36 cellular contexts compared by ENCODE assay signal in genomic region chr16:63410594-63410993, GRCh38.
DNase-seq lines count a peak whose midpoint lies in the region; ATAC-seq, FAIRE-seq and TF ChIP-seq lines count a peak whose summit lies in the region.
"Had no signal": no experiment of that assay in that cellular context is flagged by ENCODE, and none has a peak within 500 bp of the region (broad histone marks: within the 10 kb centered on the region; RNA-seq: fewer than 3 reads in every experiment).

No MANE protein-coding gene starts in this region.

- H2BK12ac ChIP-seq in H1 (ENCODE audit: low read depth, low read length) = no peak overlapping the region

- no peak overlapping the region for H3K4me2 ChIP-seq in HepG2 (ENCODE audit: low read depth, low read length)
- no peak overlapping the region for H3K4me2 ChIP-seq in IMR-90 (ENCODE audit: low read depth, low read length)
- no peak overlapping the region for H3K4me2 ChIP-seq in K562 (ENCODE audit: insufficient read depth, low read length)
- H3K4me2 ChIP-seq in H1 (ENCODE audit: insufficient read depth in 1 of 2, low read depth in 2 of 2, low read length in 2 of 2) = no peak overlapping the region
- H3K4me2 ChIP-seq: A549; BLaER1; BLaER1 treated with 17β-estradiol and CSF1 and Interleukin-3, amounts not matched to agents 10 nM and 100 nM had no signal

- H3K23ac ChIP-seq in IMR-90 (ENCODE audit: low read depth, low read length) = no peak overlapping the region
- H3K23ac ChIP-seq in H1 (ENCODE audit: insufficient read length) = no peak overlapping the region

- DNase-seq in HepG2 (ENCODE audit: low spot score) (no peak), right lobe of liver (no peak), IMR-90 (no peak), K562 (ENCODE audit: extremely low read depth in 1 of 4, low spot score in 3 of 4) (no peak), H1 (ENCODE audit: low read depth in 1 of 2, low spot score in 2 of 2) (no peak), T-helper 17 cell (no peak), NCI-H2227 treated with DMSO at 0.1 percent for 48 hours (lab: John Stamatoyannopoulos, UW) (no peak)
- DNase-seq: 8988T; ACHN; AML-193; BE2C; C1 segment of cervical spinal cord; Caco-2; Calu3; CD4-positive, alpha-beta memory T cell; CD4-positive, alpha-beta T cell; CD4-positive, CD25-positive, alpha-beta regulatory T cell; CD8-positive, alpha-beta memory T cell; CD8-positive, alpha-beta T cell; COR-L47; DMS 273 treated with DMSO at 0.1 percent for 48 hours; DMS153; DMS53; DMS79; DMS79 treated with DMSO at 0.1 percent for 48 hours; DND-41; EL had no signal

- H4K91ac ChIP-seq in IMR-90 (ENCODE audit: insufficient read depth, low read depth, low read length) (no peak overlapping the region), H1 (replicated peaks; ENCODE audit: insufficient read length, low read length) (no peak overlapping the region)

- BruUV-seq in HepG2 (replicated peaks; lab: Mats Ljungman, UMichigan) (no TSS peak), IMR-90 (replicated peaks; lab: Mats Ljungman, UMichigan) (no TSS peak), K562 (replicated peaks; lab: Mats Ljungman, UMichigan) (no TSS peak)

- FAIRE-seq in HepG2 (lab: Jason Lieb, UNC) = no peak
- FAIRE-seq in K562 (lab: Jason Lieb, UNC) = no peak
- no peak for FAIRE-seq in H1 (lab: Jason Lieb, UNC)
- FAIRE-seq: A549, D721Med had no signal

- H2BK120ac ChIP-seq in IMR-90 (ENCODE audit: low read depth, low read length) (no peak overlapping the region), H1 (replicated peaks; ENCODE audit: low read depth, low read length) (no peak overlapping the region)

- TF ChIP-seq EP300 in HepG2 (IDR thresholded peaks at IDR 0.05; ENCODE audit: low read depth in 2 of 2, low read length in 2 of 2) (no peak), HepG2 (CRISPR knock-in tag; IDR thresholded peaks at IDR 0.05; ENCODE audit: borderline replicate concordance) (no peak), K562 (IDR thresholded peaks at IDR 0.05; ENCODE audit: low read length) (no peak), H1 (IDR thresholded peaks at IDR 0.05; ENCODE audit: borderline replicate concordance in 1 of 2, low read depth in 2 of 2, low read length in 2 of 2) (no peak)

- H3K27ac ChIP-seq in HepG2 (ENCODE audit: extremely low read length, insufficient read depth, low read length) (no peak overlapping the region), right lobe of liver (no peak overlapping the region), IMR-90 (ENCODE audit: insufficient read depth, low read length) (no peak overlapping the region), K562 (ENCODE audit: extremely low read depth, low read depth, low read length) (no peak overlapping the region), H1 (ENCODE audit: low read depth, low read length) (no peak overlapping the region)
- H3K27ac ChIP-seq: 22Rv1; A549; BLaER1; BLaER1 treated with 17β-estradiol and CSF1 and Interleukin-3, amounts not matched to agents 10 nM and 100 nM; C4-2B had no signal

- H3K18ac ChIP-seq in IMR-90 (ENCODE audit: low read depth, low read length) (no peak overlapping the region), H1 (ENCODE audit: extremely low read depth, low read length) (no peak overlapping the region)

- H3K9ac ChIP-seq in HepG2 (ENCODE audit: insufficient read depth, low read depth, low read length) = no peak overlapping the region
- no peak overlapping the region for H3K9ac ChIP-seq in IMR-90 (ENCODE audit: low read depth, low read length)
- no peak overlapping the region for H3K9ac ChIP-seq in K562 (ENCODE audit: insufficient read depth in 1 of 2, low read depth in 2 of 2, low read length in 2 of 2)
- no peak overlapping the region for H3K9ac ChIP-seq in H1 (replicated peaks in 1 of 4; ENCODE audit: extremely low read depth in 1 of 4, low read depth in 3 of 4, low read length in 3 of 4)
- H3K9ac ChIP-seq: BLaER1; BLaER1 treated with 17β-estradiol and CSF1 and Interleukin-3, amounts not matched to agents 10 nM and 100 nM had no signal

- H3K36me3 ChIP-seq in HepG2 (replicated peaks in 1 of 2; ENCODE audit: control insufficient read depth in 1 of 2, insufficient read depth in 2 of 2, low read length in 2 of 2) = no peaks in the 10 kb centered on the region
- no peaks in the 10 kb centered on the region for H3K36me3 ChIP-seq in right lobe of liver
- H3K36me3 ChIP-seq in IMR-90 (ENCODE audit: control insufficient read depth, insufficient read depth, low read length) = no peaks in the 10 kb centered on the region
- H3K36me3 ChIP-seq in K562 (ENCODE audit: control insufficient read depth, insufficient read depth, low read length) = no peaks in the 10 kb centered on the region
- no peaks in the 10 kb centered on the region for H3K36me3 ChIP-seq in H1 (ENCODE audit: control insufficient read depth in 2 of 4, insufficient read depth in 4 of 4, low read length in 3 of 4)
- H3K36me3 ChIP-seq: BE2C; BLaER1; BLaER1 treated with 17β-estradiol and CSF1 and Interleukin-3, amounts not matched to agents 10 nM and 100 nM had no signal

- H2AK5ac ChIP-seq in IMR-90 (ENCODE audit: low read depth, low read length) = no peak overlapping the region
- no peak overlapping the region for H2AK5ac ChIP-seq in H1 (ENCODE audit: low read depth, low read length)

- H3K27me3 Mint-ChIP-seq in T-helper 17 cell = no peaks in the 10 kb centered on the region
- H3K27me3 Mint-ChIP-seq: B cell; CD4-positive, alpha-beta memory T cell; CD4-positive, alpha-beta T cell; CD4-positive, CD25-positive, alpha-beta regulatory T cell; CD8-positive, alpha-beta memory T cell had no signal

- H3K14ac ChIP-seq in IMR-90 (replicated peaks; ENCODE audit: low read depth, low read length) (no peak overlapping the region), H1 (ENCODE audit: insufficient read length) (no peak overlapping the region)

- POLR2A ChIA-PET in HepG2 (lab: Yijun Ruan, JAX) = no interaction called here
- POLR2A ChIA-PET in IMR-90 (lab: Charles Lee; ENCODE audit: unreplicated experiment) = no interaction called here
- POLR2A ChIA-PET in K562 (lab: Yijun Ruan, JAX) = no interaction called here
- POLR2A ChIA-PET in H1 (lab: Charles Lee; ENCODE audit: partially characterized antibody) = no interaction called here

- no peak overlapping the region for H4K8ac ChIP-seq in IMR-90 (ENCODE audit: low read depth in 2 of 2, low read length in 2 of 2)
- H4K8ac ChIP-seq in H1 (ENCODE audit: extremely low read depth, insufficient read depth, low read length) = no peak overlapping the region

- H3K9me1 ChIP-seq in IMR-90 (ENCODE audit: insufficient read depth, low read length) = no peaks in the 10 kb centered on the region
- no peaks in the 10 kb centered on the region for H3K9me1 ChIP-seq in K562 (ENCODE audit: control insufficient read depth, insufficient read depth, low read length)

- no peaks in the 10 kb centered on the region for H3K36me3 Mint-ChIP-seq in T-helper 17 cell (ENCODE audit: low read depth)
- H3K36me3 Mint-ChIP-seq: CD14-positive monocyte; CD4-positive, alpha-beta memory T cell; CD4-positive, CD25-positive, alpha-beta regulatory T cell; CD8-positive, alpha-beta memory T cell; CD8-positive, alpha-beta T cell had no signal

- no peak overlapping the region for H2AFZ ChIP-seq in HepG2 (ENCODE audit: low read length)
- no peak overlapping the region for H2AFZ ChIP-seq in IMR-90 (replicated peaks; ENCODE audit: low read length, poor library complexity)
- no peak overlapping the region for H2AFZ ChIP-seq in K562 (ENCODE audit: low read depth, low read length)
- H2AFZ ChIP-seq in H1 (ENCODE audit: low read length) = no peak overlapping the region

- no peak overlapping the region for H3K27ac Mint-ChIP-seq in T-helper 17 cell
- H3K27ac Mint-ChIP-seq: B cell; CD14-positive monocyte; CD4-positive, alpha-beta memory T cell; CD4-positive, alpha-beta T cell; CD4-positive, CD25-positive, alpha-beta regulatory T cell; CD8-positive, alpha-beta memory T cell; CD8-positive, alpha-beta T cell had no signal

- no peak for TF ChIP-seq POLR2A in HepG2 (IDR thresholded peaks at IDR 0.05; ENCODE audit: insufficient read depth in 1 of 2, low read depth in 2 of 2, low read length in 2 of 2)
- no peak for TF ChIP-seq POLR2A in right lobe of liver (IDR thresholded peaks at IDR 0.05)
- TF ChIP-seq POLR2A in IMR-90 (IDR thresholded peaks at IDR 0.05; ENCODE audit: low read depth, low read length) = no peak
- TF ChIP-seq POLR2A in K562 (conservative IDR thresholded peaks at IDR 0.05) = no peak
- TF ChIP-seq POLR2A in H1 (IDR thresholded peaks at IDR 0.05; ENCODE audit: control extremely low read depth in 1 of 2, low read depth in 2 of 2, low read length in 2 of 2) = no peak

- ATAC-seq in HepG2 = no peak
- ATAC-seq in right lobe of liver = no peak
- no peak for ATAC-seq in IMR-90 (ENCODE audit: low read depth)
- ATAC-seq in K562 = no peak
- no peak for ATAC-seq in T-helper 17 cell
- ATAC-seq in HG02981 (IDR thresholded peaks at IDR 0.05; ENCODE audit: unreplicated experiment) = no peak
- ATAC-seq: A549; CD8-positive, alpha-beta T cell had no signal

- H3K4ac ChIP-seq in IMR-90 (ENCODE audit: low read depth, low read length) (no peak overlapping the region), H1 (replicated peaks; ENCODE audit: insufficient read length, low read depth, low read length) (no peak overlapping the region)

- in situ Hi-C loops in HepG2 (cut with HindIII; ENCODE audit: extremely low pct_ligation_motif_present, low pct_unique_long_range_greater_than_20kb) (no loop called here), IMR-90 (cut with MboI; ENCODE audit: low sequenced_read_pairs) (no loop called here), K562 (cut with MboI) (no loop called here)

- H3K23me2 ChIP-seq in H1 (ENCODE audit: low read depth, low read length) = no peaks in the 10 kb centered on the region

- H3K27me3 ChIP-seq in HepG2 (ENCODE audit: control insufficient read depth in 1 of 2, insufficient read depth in 2 of 2, low read length in 2 of 2) = no peaks in the 10 kb centered on the region
- H3K27me3 ChIP-seq in right lobe of liver = no peaks in the 10 kb centered on the region
- no peaks in the 10 kb centered on the region for H3K27me3 ChIP-seq in IMR-90 (ENCODE audit: control insufficient read depth, insufficient read depth, low read length)
- no peaks in the 10 kb centered on the region for H3K27me3 ChIP-seq in K562 (ENCODE audit: control insufficient read depth in 2 of 2, insufficient read depth in 2 of 2, low read length in 2 of 2)
- no peaks in the 10 kb centered on the region for H3K27me3 ChIP-seq in H1 (replicated peaks in 1 of 4; ENCODE audit: control insufficient read depth in 3 of 4, extremely low read depth in 1 of 4, insufficient read depth in 3 of 4, low read length in 3 of 4)
- H3K27me3 ChIP-seq: BE2C; BLaER1; BLaER1 treated with 17β-estradiol and CSF1 and Interleukin-3, amounts not matched to agents 10 nM and 100 nM had no signal

- H3K4me1 Mint-ChIP-seq in T-helper 17 cell = no peaks in the 10 kb centered on the region
- H3K4me1 Mint-ChIP-seq: B cell; CD14-positive monocyte; CD4-positive, alpha-beta memory T cell; CD4-positive, CD25-positive, alpha-beta regulatory T cell; CD8-positive, alpha-beta memory T cell had no signal

- no peak overlapping the region for H3K4me3 Mint-ChIP-seq in T-helper 17 cell
- H3K4me3 Mint-ChIP-seq: B cell; CD14-positive monocyte; CD4-positive, alpha-beta memory T cell; CD4-positive, alpha-beta T cell; CD4-positive, CD25-positive, alpha-beta regulatory T cell; CD8-positive, alpha-beta memory T cell; CD8-positive, alpha-beta T cell had no signal

- H2BK15ac ChIP-seq in IMR-90 (ENCODE audit: low read depth, low read length) (no peak overlapping the region), H1 (ENCODE audit: low read length) (no peak overlapping the region)

- intact Hi-C loops in HepG2 (cut with micrococcal nuclease; ENCODE audit: unreplicated experiment) (no loop called here), right lobe of liver (cut with DNase I) (no loop called here), IMR-90 (cut with micrococcal nuclease) (no loop called here), K562 (cut with micrococcal nuclease) (no loop called here)

- H3K4me1 ChIP-seq in HepG2 (ENCODE audit: insufficient read depth, low read length) (no peaks in the 10 kb centered on the region), right lobe of liver (no peaks in the 10 kb centered on the region), IMR-90 (ENCODE audit: control insufficient read depth, insufficient read depth, low read length) (no peaks in the 10 kb centered on the region), K562 (replicated peaks in 1 of 2; ENCODE audit: control insufficient read depth in 2 of 2, insufficient read depth in 2 of 2, low read length in 2 of 2) (no peaks in the 10 kb centered on the region), H1 (replicated peaks in 1 of 4; ENCODE audit: control insufficient read depth in 3 of 4, insufficient read depth in 4 of 4, low read length in 3 of 4) (no peaks in the 10 kb centered on the region)
- H3K4me1 ChIP-seq: A549; BE2C; BLaER1; BLaER1 treated with 17β-estradiol and CSF1 and Interleukin-3, amounts not matched to agents 10 nM and 100 nM; Caco-2 had no signal

- no peak overlapping the region for H2BK5ac ChIP-seq in IMR-90 (ENCODE audit: low read depth, low read length, poor library complexity, severe bottlenecking)
- no peak overlapping the region for H2BK5ac ChIP-seq in H1 (ENCODE audit: low read depth, low read length)

- H4K5ac ChIP-seq in IMR-90 (ENCODE audit: low read depth, low read length) (no peak overlapping the region), H1 (ENCODE audit: insufficient read length, low read depth, low read length) (no peak overlapping the region)

- 9% methylated on average over 1 of the region's 1 CpG for WGBS in HepG2 (ENCODE audit: low lambda C conversion rate)
- WGBS in right lobe of liver (ENCODE audit: insufficient coverage, low coverage, low lambda C conversion rate, missing lambda C conversion rate) = 63% methylated on average over 1 of the region's 1 CpG
- WGBS in IMR-90 (ENCODE audit: extremely low coverage in 2 of 2, insufficient read length in 1 of 2), 2 experiments = no CpG with 5 or more reads among the region's 1 CpG
- WGBS in K562 (ENCODE audit: insufficient coverage, low coverage, missing lambda C conversion rate) = 0% methylated on average over 1 of the region's 1 CpG
- 96% methylated on average over 1 of the region's 1 CpG; no CpG with 5 or more reads in 1 of the 2 experiments for WGBS in H1 (ENCODE audit: extremely low coverage in 1 of 2, insufficient coverage in 1 of 2, insufficient read length in 1 of 2, insufficient replicate concordance in 2 of 2, low coverage in 1 of 2, low lambda C conversion rate in 2 of 2, missing lambda C conversion rate in 1 of 2), 2 experiments

- CTCF ChIA-PET in HepG2 (lab: Yijun Ruan, JAX; ENCODE audit: low intra/inter-chr PET ratio, low total read pairs) (no interaction called here), IMR-90 (lab: Yijun Ruan, JAX) (no interaction called here), K562 (lab: Yijun Ruan, JAX; ENCODE audit: low intra/inter-chr PET ratio) (no interaction called here), H1 (lab: Charles Lee; ENCODE audit: partially characterized antibody) (no interaction called here)

- H2BK20ac ChIP-seq in IMR-90 (ENCODE audit: low read depth, low read length) = no peak overlapping the region
- H2BK20ac ChIP-seq in H1 (ENCODE audit: low read length) = no peak overlapping the region

- no peaks in the 10 kb centered on the region for H3K79me2 ChIP-seq in HepG2 (ENCODE audit: insufficient read depth, low read length)
- no peaks in the 10 kb centered on the region for H3K79me2 ChIP-seq in K562 (ENCODE audit: control insufficient read depth, insufficient read depth, low read length)
- no peaks in the 10 kb centered on the region for H3K79me2 ChIP-seq in H1 (ENCODE audit: control insufficient read depth in 1 of 2, insufficient read depth in 2 of 2, low read length in 2 of 2)

- no peaks in the 10 kb centered on the region for H4K20me1 ChIP-seq in HepG2 (ENCODE audit: insufficient read depth, low read length)
- no peaks in the 10 kb centered on the region for H4K20me1 ChIP-seq in IMR-90 (ENCODE audit: insufficient read depth, low read length)
- H4K20me1 ChIP-seq in K562 (replicated peaks; ENCODE audit: control insufficient read depth, insufficient read depth, low read length) = no peaks in the 10 kb centered on the region
- H4K20me1 ChIP-seq in H1 (replicated peaks in 1 of 2; ENCODE audit: control insufficient read depth in 1 of 2, insufficient read depth in 2 of 2, low read length in 2 of 2) = no peaks in the 10 kb centered on the region
- H4K20me1 ChIP-seq: BLaER1; BLaER1 treated with 17β-estradiol and CSF1 and Interleukin-3, amounts not matched to agents 10 nM and 100 nM had no signal

- dilution Hi-C loops in IMR-90 (cut with HindIII; ENCODE audit: low sequenced_read_pairs, unreplicated experiment) = no loop called here

- H3K79me1 ChIP-seq in IMR-90 (ENCODE audit: low read depth in 1 of 2, low read length in 2 of 2) (no peaks in the 10 kb centered on the region), H1 (ENCODE audit: low read depth, low read length) (no peaks in the 10 kb centered on the region)

- H3K9me3 ChIP-seq in HepG2 (ENCODE audit: low read length) (peaks cover 8% of the 10 kb centered on the region), right lobe of liver (no peaks in the 10 kb centered on the region), IMR-90 (ENCODE audit: control insufficient read depth, insufficient read depth, low read length) (no peaks in the 10 kb centered on the region), K562 (replicated peaks; ENCODE audit: control insufficient read depth, insufficient read depth, low read depth, low read length) (no peaks in the 10 kb centered on the region), H1 (ENCODE audit: insufficient read depth in 2 of 2, low read depth in 1 of 2, low read length in 1 of 2) (no peaks in the 10 kb centered on the region), T-helper 17 cell (ENCODE audit: control insufficient read depth, low read length, poor library complexity, severe bottlenecking) (no peaks in the 10 kb centered on the region)
- H3K9me3 ChIP-seq: A549; BE2C; BLaER1; BLaER1 treated with 17β-estradiol and CSF1 and Interleukin-3, amounts not matched to agents 10 nM and 100 nM; Caco-2 had no signal

- TF ChIP-seq RAD21 in HepG2 (CRISPR knock-in tag; IDR thresholded peaks at IDR 0.05) = no peak
- TF ChIP-seq RAD21 in IMR-90 (IDR thresholded peaks at IDR 0.05; ENCODE audit: low read length) = no peak
- no peak for TF ChIP-seq RAD21 in K562 (CRISPR knock-in tag; conservative IDR thresholded peaks at IDR 0.05 in 1 of 2, IDR thresholded peaks at IDR 0.05 in 1 of 2)
- no peak for TF ChIP-seq RAD21 in H1 (IDR thresholded peaks at IDR 0.05 in 1 of 2, conservative IDR thresholded peaks at IDR 0.05 in 1 of 2; ENCODE audit: low read depth in 2 of 2, low read length in 2 of 2)

- TF ChIP-seq CTCF in HepG2 (CRISPR knock-in tag; IDR thresholded peaks at IDR 0.05) (no peak), right lobe of liver (IDR thresholded peaks at IDR 0.05) (no peak), IMR-90 (conservative IDR thresholded peaks at IDR 0.05; ENCODE audit: low read depth, low read length) (no peak), K562 (IDR thresholded peaks at IDR 0.05 in 2 of 3, conservative IDR thresholded peaks at IDR 0.05 in 1 of 3; ENCODE audit: insufficient read depth in 2 of 3, low read depth in 1 of 3, low read length in 3 of 3) (no peak), H1 (IDR thresholded peaks at IDR 0.05; ENCODE audit: control extremely low read depth in 1 of 3, insufficient read depth in 1 of 3, low read depth in 1 of 3, low read length in 3 of 3) (no peak)

- H2AK9ac ChIP-seq in IMR-90 (replicated peaks; ENCODE audit: low read depth, low read length, poor library complexity) = no peak overlapping the region

- H3K4me3 ChIP-seq in HepG2 (replicated peaks in 1 of 3; ENCODE audit: insufficient read depth in 1 of 3, low read depth in 2 of 3, low read length in 3 of 3) (no peak overlapping the region), right lobe of liver (no peak overlapping the region), IMR-90 (ENCODE audit: insufficient read depth, low read depth, low read length) (no peak overlapping the region), K562 (no peak overlapping the region), H1 (ENCODE audit: extremely low read depth in 1 of 4, insufficient read depth in 2 of 4, low read depth in 3 of 4, low read length in 4 of 4) (no peak overlapping the region)
- H3K4me3 ChIP-seq: A549; BLaER1; BLaER1 treated with 17β-estradiol and CSF1 and Interleukin-3, amounts not matched to agents 10 nM and 100 nM had no signal

- no peak overlapping the region for H3K56ac ChIP-seq in IMR-90 (ENCODE audit: extremely low read depth, insufficient read depth, low read length)
- H3K56ac ChIP-seq in H1 (replicated peaks; ENCODE audit: insufficient read length, low read depth, low read length) = no peak overlapping the region

Comparison
In these comparisons a context has a peak if more than half of its experiments do, and no peak if none do; other contexts are left out.
1. Of the 241 proteins assayed by ChIP-seq in both HepG2 and K562: peak only in HepG2: none; only in K562: none; in both: CEBPB; in neither: 239; mixed calls (peak in some experiments, not most) for 1.